Comparison of ENCODE assay signal across 8 cellular contexts in the genomic region with DNA sequence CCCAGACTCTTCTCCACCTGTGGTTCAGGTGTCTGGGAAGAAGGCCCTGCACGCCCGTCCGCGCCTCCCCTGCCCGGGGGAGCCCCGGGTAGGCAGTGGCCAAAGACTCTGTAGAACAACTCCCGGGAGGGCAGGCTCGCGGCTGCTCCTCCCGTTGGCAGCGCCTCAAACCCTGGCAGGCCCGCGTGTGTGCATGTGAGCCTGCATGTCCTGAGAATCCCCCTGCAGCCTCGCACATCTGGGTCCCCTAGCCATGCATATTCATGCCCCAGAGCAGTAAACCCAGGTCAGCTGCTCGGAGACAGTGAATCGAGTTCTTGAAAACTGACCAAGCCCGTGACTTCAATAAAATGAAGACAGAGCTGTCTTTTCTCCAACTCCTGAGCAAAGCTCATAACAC.
DNase-seq lines count a peak whose midpoint lies in the region; ATAC-seq and TF ChIP-seq lines count a peak whose summit lies in the region.

No MANE protein-coding gene starts in this region.

- peaks cover 28% of the 10 kb centered on the region for H3K27me3 ChIP-seq in CD8-positive, alpha-beta memory T cell (ENCODE audit: insufficient read depth, low read length, poor library complexity, severe bottlenecking)
- H3K27me3 ChIP-seq in left ventricle myocardium inferior (ENCODE audit: low read depth) (no peaks in the 10 kb centered on the region), prostate gland (replicated peaks; ENCODE audit: insufficient read depth) (no peaks in the 10 kb centered on the region)

- intact Hi-C loops in left ventricle myocardium inferior (cut with micrococcal nuclease) (no loop called here), prostate gland (cut with DNase I) (no loop called here)

- CTCF ChIA-PET in CD8-positive, alpha-beta memory T cell (lab: Charles Lee), result interaction anchor here (1.4 kb wide), 1 partner anchor 26 kb away, joined by 3 read pairs; no protein-coding TSS in a partner anchor

- POLR2A ChIA-PET in CD8-positive, alpha-beta memory T cell (lab: Charles Lee), result interaction anchor here (1.1 kb wide), 1 partner anchor 29 kb away, joined by 3 read pairs; no protein-coding TSS in a partner anchor

- no peak for TF ChIP-seq POLR2A in prostate gland (IDR thresholded peaks at IDR 0.05)

- peaks cover 5 to 18% (median 17%) of the 10 kb centered on the region in 3 donors for H3K4me1 Mint-ChIP-seq in CD8-positive, alpha-beta memory T cell
- peaks cover 11% of the 10 kb centered on the region for H3K4me1 Mint-ChIP-seq in activated naive CD8-positive, alpha-beta T cell treated with anti-CD3 and anti-CD28 coated beads for 36 hours

- peak in 1 of 5 donors; percentile 3 for DNase-seq in CD8-positive, alpha-beta memory T cell
- DNase-seq in activated naive CD8-positive, alpha-beta T cell treated with anti-CD3 and anti-CD28 coated beads for 36 hours, result peak; percentile 5
- peak; percentile 61 for DNase-seq in left ventricle myocardium inferior
- DNase-seq in prostate gland (ENCODE audit: low spot score), result peak; percentile 22
- no peak for DNase-seq in NAMALWA (ENCODE audit: low spot score)
- no peak for DNase-seq in midbrain (lab: John Stamatoyannopoulos, UW)

- no peak overlapping the region for H3K27ac ChIP-seq in CD8-positive, alpha-beta memory T cell (ENCODE audit: low read depth, low read length)
- H3K27ac ChIP-seq in left ventricle myocardium inferior (replicated peaks) (peak overlapping the region; percentile 85), prostate gland (peak overlapping the region; percentile 47 to 72)

- H3K36me3 Mint-ChIP-seq in CD8-positive, alpha-beta memory T cell, result peaks cover 0 to 6% (median 0%) of the 10 kb centered on the region in 3 donors
- H3K36me3 Mint-ChIP-seq in activated naive CD8-positive, alpha-beta T cell treated with anti-CD3 and anti-CD28 coated beads for 36 hours, result no peaks in the 10 kb centered on the region

- H3K4me1 ChIP-seq in CD8-positive, alpha-beta memory T cell (ENCODE audit: insufficient read depth, low read length), result peaks cover 7% of the 10 kb centered on the region
- H3K4me1 ChIP-seq in left ventricle myocardium inferior, result peaks cover 19% of the 10 kb centered on the region
- H3K4me1 ChIP-seq in prostate gland (replicated peaks), result no peaks in the 10 kb centered on the region

- H3K27me3 Mint-ChIP-seq in CD8-positive, alpha-beta memory T cell, result peaks cover 60 to 85% of the 10 kb centered on the region in 2 donors
- H3K27me3 Mint-ChIP-seq in activated naive CD8-positive, alpha-beta T cell treated with anti-CD3 and anti-CD28 coated beads for 36 hours, result peaks cover 80% of the 10 kb centered on the region

- H3K9me3 ChIP-seq in CD8-positive, alpha-beta memory T cell (ENCODE audit: low read length), result no peaks in the 10 kb centered on the region
- no peaks in the 10 kb centered on the region for H3K9me3 ChIP-seq in left ventricle myocardium inferior (replicated peaks)
- H3K9me3 ChIP-seq in prostate gland, result no peaks in the 10 kb centered on the region

- ATAC-seq in GM19372 (IDR thresholded peaks at IDR 0.05; ENCODE audit: low read depth, unreplicated experiment), result peak; percentile 17
- ATAC-seq in HG03565 (IDR thresholded peaks at IDR 0.05; ENCODE audit: unreplicated experiment), result peak; percentile 32

- WGBS in prostate gland, result under 1% methylated on average over 17 of the region's 17 CpGs

- no peaks in the 10 kb centered on the region for H3K36me3 ChIP-seq in CD8-positive, alpha-beta memory T cell (ENCODE audit: insufficient read depth, low read length)
- no peaks in the 10 kb centered on the region for H3K36me3 ChIP-seq in left ventricle myocardium inferior
- no peaks in the 10 kb centered on the region for H3K36me3 ChIP-seq in prostate gland

- peaks cover 0 to 2% (median 0%) of the 10 kb centered on the region in 5 donors for H3K9me3 Mint-ChIP-seq in CD8-positive, alpha-beta memory T cell
- no peaks in the 10 kb centered on the region for H3K9me3 Mint-ChIP-seq in activated naive CD8-positive, alpha-beta T cell treated with anti-CD3 and anti-CD28 coated beads for 36 hours

- no peak for TF ChIP-seq CTCF in left ventricle myocardium inferior (IDR thresholded peaks at IDR 0.05; ENCODE audit: borderline replicate concordance)
- TF ChIP-seq CTCF in prostate gland (IDR thresholded peaks at IDR 0.05), result no peak

- peak overlapping the region in 1 of 8 donors; percentile 24 for H3K27ac Mint-ChIP-seq in CD8-positive, alpha-beta memory T cell
- no peak overlapping the region for H3K27ac Mint-ChIP-seq in activated naive CD8-positive, alpha-beta T cell treated with anti-CD3 and anti-CD28 coated beads for 36 hours

- peak overlapping the region; percentile 8 to 88 (median 83) for H3K4me3 Mint-ChIP-seq in CD8-positive, alpha-beta memory T cell
- peak overlapping the region; percentile 72 for H3K4me3 Mint-ChIP-seq in activated naive CD8-positive, alpha-beta T cell treated with anti-CD3 and anti-CD28 coated beads for 36 hours

- H3K4me3 ChIP-seq in CD8-positive, alpha-beta memory T cell (ENCODE audit: low read length), result no peak overlapping the region
- peak overlapping the region; percentile 77 for H3K4me3 ChIP-seq in left ventricle myocardium inferior
- H3K4me3 ChIP-seq in prostate gland, result peak overlapping the region; percentile 31 to 32

Comparison
In these comparisons a context has a peak if more than half of its experiments do, and no peak if none do; other contexts are left out.
1. DNase-seq: peak in activated naive CD8-positive, alpha-beta T cell treated with anti-CD3 and anti-CD28 coated beads for 36 hours (single experiment), left ventricle myocardium inferior (single experiment) and prostate gland (single experiment); none in NAMALWA (single experiment) and midbrain (single experiment).